In the genomic region with DNA sequence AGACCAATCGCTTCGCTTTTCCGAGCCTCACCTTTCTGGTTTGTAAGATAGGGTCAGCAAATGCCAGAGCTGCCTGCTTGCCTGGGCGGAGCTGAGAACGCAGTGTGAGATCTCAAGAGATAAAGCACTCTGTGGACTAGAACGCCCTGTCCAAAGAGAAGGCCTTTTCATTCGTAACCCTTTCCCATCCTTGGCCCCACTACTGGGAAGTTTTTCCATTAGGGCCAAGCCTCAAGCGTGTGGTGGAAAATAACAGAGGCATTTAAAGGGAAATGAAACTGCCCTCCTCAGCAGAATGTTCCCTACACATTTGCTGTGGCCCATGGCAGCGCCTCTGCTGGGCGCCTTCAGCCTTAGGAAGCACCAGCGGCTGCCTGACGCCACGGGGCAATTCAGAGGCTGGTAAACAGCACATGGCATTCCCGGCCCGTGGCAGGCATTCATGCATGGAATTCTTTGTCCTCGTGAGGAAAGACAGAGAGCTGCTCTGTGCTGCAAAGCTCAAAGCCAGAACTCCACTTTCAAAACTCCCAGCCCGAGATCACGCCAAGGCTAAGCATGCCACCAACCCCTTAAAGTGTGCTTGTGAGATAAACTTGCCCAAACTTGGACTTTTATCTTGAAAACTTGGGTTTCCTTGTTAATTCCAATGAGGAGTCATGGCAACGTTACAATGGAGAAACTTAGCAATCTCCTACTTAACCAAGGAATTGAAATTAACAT, we compare ENCODE assay signal across 8 cellular contexts. TPM values are rescaled to one million over a fixed set of nuclear protein-coding genes. Genes with fewer than 3 reads are reported as not detected.
DNase-seq lines count a peak whose midpoint lies in the region; ATAC-seq and TF ChIP-seq lines count a peak whose summit lies in the region.

No MANE protein-coding gene starts in this region.

- ATAC-seq in RWPE2 (ENCODE audit: low read depth) (peak; percentile 56), GM21529 (IDR thresholded peaks at IDR 0.05; ENCODE audit: unreplicated experiment) (no peak)
- ATAC-seq in activated CD8-positive, alpha-beta memory T cell treated with anti-CD3 and anti-CD28 coated beads, Interleukin-2, amount 10 ng/mL, durations not matched to agents 7 days and 5 days, result no peak

- in situ Hi-C loops in transverse colon (cut with MboI; ENCODE audit: low pct_ligation_motif_present in 1 of 4, low pct_unique_long_range_greater_than_20kb in 1 of 4, low sequenced_read_pairs in 3 of 4), result no loop called here

- H3K79me1 ChIP-seq in mesenchymal stem cell (replicated peaks; ENCODE audit: low read length, poor library complexity, severe bottlenecking), result peaks cover 4% of the 10 kb centered on the region

- peak overlapping the region; percentile 33 for H2BK5ac ChIP-seq in mesenchymal stem cell (ENCODE audit: low read depth, low read length, poor library complexity, severe bottlenecking)

- TF ChIP-seq EP300 in transverse colon (IDR thresholded peaks at IDR 0.05; ENCODE audit: low read depth), result peak; percentile 57

- TF ChIP-seq CTCF in RWPE2 (IDR thresholded peaks at IDR 0.05; ENCODE audit: poor library complexity, severe bottlenecking), result peak; percentile 37
- TF ChIP-seq CTCF in transverse colon (IDR thresholded peaks at IDR 0.05), result peak; percentile 51 to 73 (median 60)

- DNase-seq in Ammon's horn (ENCODE audit: low spot score), result peak; percentile 94
- peak; percentile 51 for DNase-seq in HEK293T (ENCODE audit: extremely low spot score)
- no peak for DNase-seq in RWPE2 (ENCODE audit: low spot score)
- DNase-seq in epidermal melanocyte (ENCODE audit: insufficient read length, low spot score), result peak; percentile 90
- DNase-seq in mesenchymal stem cell, result peak; percentile 92
- DNase-seq in transverse colon, result peak; percentile 84
- no peak for DNase-seq in activated CD8-positive, alpha-beta memory T cell treated with anti-CD3 and anti-CD28 coated beads, Interleukin-2, amount 10 ng/mL, durations not matched to agents 7 days and 5 days

- intact Hi-C loops in transverse colon (cut with DNase I; ENCODE audit: low total_unique reads), result no loop called here

- H3K9me3 ChIP-seq in RWPE2 (ENCODE audit: severe bottlenecking), result no peaks in the 10 kb centered on the region
- no peaks in the 10 kb centered on the region for H3K9me3 ChIP-seq in mesenchymal stem cell (ENCODE audit: control insufficient read depth, low read length)
- H3K9me3 ChIP-seq in transverse colon, result no peaks in the 10 kb centered on the region

- H3K4me2 ChIP-seq in mesenchymal stem cell (ENCODE audit: low read length, poor library complexity, severe bottlenecking), result peak overlapping the region; percentile 47

- WGBS in mesenchymal stem cell, result 11% methylated on average over 17 of the region's 19 CpGs
- WGBS in transverse colon (ENCODE audit: low coverage in 1 of 2), 2 donors, result 18 to 19% methylated on average over 8 to 19 of the region's 19 CpGs

- no peaks in the 10 kb centered on the region for H3K27me3 ChIP-seq in RWPE2 (ENCODE audit: insufficient read depth, poor library complexity, severe bottlenecking)
- no peaks in the 10 kb centered on the region for H3K27me3 ChIP-seq in mesenchymal stem cell (ENCODE audit: control insufficient read depth in 1 of 2, insufficient read depth in 1 of 2, low read length in 2 of 2)
- H3K27me3 ChIP-seq in transverse colon, result no peaks in the 10 kb centered on the region

- peak overlapping the region in 1 of 2 experiments; percentile 11 for H2BK12ac ChIP-seq in mesenchymal stem cell (ENCODE audit: low read length in 2 of 2)

- H3K9ac ChIP-seq in mesenchymal stem cell (ENCODE audit: low read length), result peak overlapping the region; percentile 78

- H3K23ac ChIP-seq in mesenchymal stem cell (ENCODE audit: low read length in 2 of 2), result no peak overlapping the region

- no peaks in the 10 kb centered on the region for H3K9me3 Mint-ChIP-seq in activated CD8-positive, alpha-beta memory T cell treated with anti-CD3 and anti-CD28 coated beads, Interleukin-2, amount 10 ng/mL, durations not matched to agents 7 days and 5 days (ENCODE audit: low read depth)

- H3K14ac ChIP-seq in mesenchymal stem cell (ENCODE audit: low read length in 2 of 2), result no peak overlapping the region

- H3K36me3 Mint-ChIP-seq in activated CD8-positive, alpha-beta memory T cell treated with anti-CD3 and anti-CD28 coated beads, Interleukin-2, amount 10 ng/mL, durations not matched to agents 7 days and 5 days, result no peaks in the 10 kb centered on the region

- H3K27ac ChIP-seq in RWPE2 (ENCODE audit: poor library complexity, severe bottlenecking), result peak overlapping the region; percentile 24
- peak overlapping the region; percentile 87 for H3K27ac ChIP-seq in mesenchymal stem cell (ENCODE audit: low read length, poor library complexity, severe bottlenecking)
- H3K27ac ChIP-seq in transverse colon, result peak overlapping the region; percentile 83 to 85 (median 84)

- H3K4me3 ChIP-seq in RWPE2 (ENCODE audit: severe bottlenecking), result no peak overlapping the region
- H3K4me3 ChIP-seq in mesenchymal stem cell (ENCODE audit: insufficient read depth in 1 of 2, low read depth in 1 of 2, low read length in 2 of 2), result peak overlapping the region in 1 of 2 experiments; percentile 54
- H3K4me3 ChIP-seq in transverse colon, result peak overlapping the region in 1 of 4 donors; percentile 24

- H2BK120ac ChIP-seq in mesenchymal stem cell (ENCODE audit: low read depth, low read length), result no peak overlapping the region

- no peak overlapping the region for H3K4me3 Mint-ChIP-seq in activated CD8-positive, alpha-beta memory T cell treated with anti-CD3 and anti-CD28 coated beads, Interleukin-2, amount 10 ng/mL, durations not matched to agents 7 days and 5 days

- H3K36me3 ChIP-seq in RWPE2 (ENCODE audit: low read depth) (no peaks in the 10 kb centered on the region; the same call in 1 of the 2 replicates), mesenchymal stem cell (ENCODE audit: control insufficient read depth in 1 of 2, insufficient read depth in 2 of 2, low read depth in 1 of 2, low read length in 2 of 2) (peaks cover 0 to 5% of the 10 kb centered on the region in 2 experiments), transverse colon (no peaks in the 10 kb centered on the region)

- no peak overlapping the region for H4K91ac ChIP-seq in mesenchymal stem cell (ENCODE audit: low read length)

- H3K27me3 Mint-ChIP-seq in activated CD8-positive, alpha-beta memory T cell treated with anti-CD3 and anti-CD28 coated beads, Interleukin-2, amount 10 ng/mL, durations not matched to agents 7 days and 5 days, result no peaks in the 10 kb centered on the region

- H3K4me1 ChIP-seq in RWPE2 (ENCODE audit: insufficient read depth, poor library complexity, severe bottlenecking) (peaks cover 17% of the 10 kb centered on the region), mesenchymal stem cell (ENCODE audit: control insufficient read depth, insufficient read depth, low read depth, low read length) (peaks cover 30% of the 10 kb centered on the region), transverse colon (peaks cover 41 to 68% (median 58%) of the 10 kb centered on the region in 4 donors)

- H3K4ac ChIP-seq in mesenchymal stem cell (ENCODE audit: low read depth in 1 of 2, low read length in 2 of 2), result peak overlapping the region in 1 of 2 experiments; percentile 28

- H3K4me1 Mint-ChIP-seq in activated CD8-positive, alpha-beta memory T cell treated with anti-CD3 and anti-CD28 coated beads, Interleukin-2, amount 10 ng/mL, durations not matched to agents 7 days and 5 days, result peaks cover 4% of the 10 kb centered on the region

- peak; percentile 38 for TF ChIP-seq POLR2A in transverse colon (IDR thresholded peaks at IDR 0.05)

- CTCF ChIA-PET in HEK293T (lab: Yijun Ruan, JAX), result interaction anchor here (1.3 to 1.9 kb wide), 2 partner anchors 34 to 84 kb away, joined by 5 to 9 read pairs; no protein-coding TSS in a partner anchor
- CTCF ChIA-PET in activated CD8-positive, alpha-beta memory T cell treated with anti-CD3 and anti-CD28 coated beads, Interleukin-2, amount 10 ng/mL, durations not matched to agents 7 days and 5 days (lab: Charles Lee), result interaction anchor here (1.1 to 1.5 kb wide), 2 partner anchors 34 to 84 kb away, joined by 3 to 6 read pairs; no protein-coding TSS in a partner anchor

- H2BK15ac ChIP-seq in mesenchymal stem cell (ENCODE audit: low read depth, poor library complexity, severe bottlenecking), result no peak overlapping the region

- H4K8ac ChIP-seq in mesenchymal stem cell (ENCODE audit: low read length), result peak overlapping the region; percentile 0

- H3K18ac ChIP-seq in mesenchymal stem cell (ENCODE audit: low read depth in 1 of 2, low read length in 2 of 2), result peak overlapping the region; percentile 7 to 42

- H3K27ac Mint-ChIP-seq in activated CD8-positive, alpha-beta memory T cell treated with anti-CD3 and anti-CD28 coated beads, Interleukin-2, amount 10 ng/mL, durations not matched to agents 7 days and 5 days, result no peak overlapping the region

- POLR2A ChIA-PET in HEK293T (lab: Yijun Ruan, JAX), result interaction anchor here (1.2 kb wide), 1 partner anchor 65 kb away, joined by 3 read pairs; a partner anchor contains a TSS

- H2AK5ac ChIP-seq in mesenchymal stem cell (ENCODE audit: low read length, severe bottlenecking), result peak overlapping the region; percentile 33

- no peak overlapping the region for H2AFZ ChIP-seq in mesenchymal stem cell (ENCODE audit: low read depth, low read length)

TF ChIP-seq in HEK293T, 16 proteins besides CTCF, POLR2A, EP300 and RAD21 (continues in another document):
- TF ChIP-seq LEF1 (IDR thresholded peaks at IDR 0.05; ENCODE audit: borderline replicate concordance) (no peak), ZNF384 (IDR thresholded peaks at IDR 0.05) (no peak), TARDBP (IDR thresholded peaks at IDR 0.05) (no peak), CTBP1 (IDR thresholded peaks at IDR 0.05; ENCODE audit: borderline replicate concordance) (no peak), SP1 (IDR thresholded peaks at IDR 0.05) (no peak), NFRKB (IDR thresholded peaks at IDR 0.05) (no peak), ELF4 (IDR thresholded peaks at IDR 0.05) (no peak), BHLHE40 (IDR thresholded peaks at IDR 0.05; ENCODE audit: borderline replicate concordance) (no peak), FOXA1 (IDR thresholded peaks at IDR 0.05) (no peak), L3MBTL2 (conservative IDR thresholded peaks at IDR 0.05) (no peak)
- TF ChIP-seq, protein P1, sequence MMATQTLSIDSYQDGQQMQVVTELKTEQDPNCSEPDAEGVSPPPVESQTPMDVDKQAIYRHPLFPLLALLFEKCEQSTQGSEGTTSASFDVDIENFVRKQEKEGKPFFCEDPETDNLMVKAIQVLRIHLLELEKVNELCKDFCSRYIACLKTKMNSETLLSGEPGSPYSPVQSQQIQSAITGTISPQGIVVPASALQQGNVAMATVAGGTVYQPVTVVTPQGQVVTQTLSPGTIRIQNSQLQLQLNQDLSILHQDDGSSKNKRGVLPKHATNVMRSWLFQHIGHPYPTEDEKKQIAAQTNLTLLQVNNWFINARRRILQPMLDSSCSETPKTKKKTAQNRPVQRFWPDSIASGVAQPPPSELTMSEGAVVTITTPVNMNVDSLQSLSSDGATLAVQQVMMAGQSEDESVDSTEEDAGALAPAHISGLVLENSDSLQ (IDR thresholded peaks at IDR 0.05), result no peak

RNA-seq across cellular contexts. Expression of a gene that starts 38.1 kb away (rescaled TPM):
- 71.8 TPM for polyA plus RNA-seq in mesenchymal stem cell (2013, experiment 1 of 2)
- polyA plus RNA-seq in mesenchymal stem cell (2013, experiment 2 of 2), result 65.2 TPM
- 1,000 to 10,000 TPM in 1 of 4 donors, 100 to 1,000 TPM in 3; 561 to 1,032 (median 742) TPM for total RNA-seq in transverse colon
- 100 to 1,000 TPM; 180 to 390 TPM for total RNA-seq in activated CD8-positive, alpha-beta memory T cell treated with anti-CD3 and anti-CD28 coated beads, Interleukin-2, amount 10 ng/mL, durations not matched to agents 7 days and 5 days

Comparison
In these comparisons a context has a peak if more than half of its experiments do, and no peak if none do; other contexts are left out.
1. DNase-seq: peak in Ammon's horn (single experiment), HEK293T (single experiment), epidermal melanocyte (single experiment), mesenchymal stem cell (single experiment) and transverse colon (single experiment); none in RWPE2 (single experiment) and activated CD8-positive, alpha-beta memory T cell treated with anti-CD3 and anti-CD28 coated beads, Interleukin-2, amount 10 ng/mL, durations not matched to agents 7 days and 5 days (single experiment).
2. H3K27ac ChIP-seq: peak in every context shown above with its lines; median percentile 87 in mesenchymal stem cell; 84 in transverse colon; 24 in RWPE2.